18 cellular contexts compared by ENCODE assay signal in the genomic region with DNA sequence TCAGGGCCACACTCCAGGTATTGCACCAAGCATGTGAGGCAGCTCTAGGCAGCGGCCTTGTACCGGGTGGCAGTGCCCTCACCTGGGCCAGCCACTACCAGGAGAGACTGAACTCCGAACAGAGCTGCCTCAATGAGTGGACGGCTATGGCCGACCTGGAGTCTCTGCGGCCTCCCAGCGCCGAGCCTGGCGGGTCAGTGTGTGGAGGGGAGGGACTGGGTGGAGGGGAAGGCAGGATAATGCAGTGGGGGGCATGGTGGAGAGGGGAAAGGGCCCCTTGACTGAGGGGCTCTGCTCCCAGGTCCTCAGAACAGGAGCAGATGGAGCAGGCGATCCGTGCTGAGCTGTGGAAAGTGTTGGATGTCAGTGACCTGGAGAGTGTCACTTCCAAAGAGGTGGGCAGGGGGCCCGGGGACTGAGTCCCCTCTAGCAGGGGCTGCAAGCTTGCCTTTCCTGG. TPM values are rescaled to one million over a fixed set of nuclear protein-coding genes. Genes with fewer than 3 reads are reported as not detected.
DNase-seq lines count a peak whose midpoint lies in the region; ATAC-seq and TF ChIP-seq lines count a peak whose summit lies in the region.
"Had no signal": no experiment of that assay in that cellular context is flagged by ENCODE, and none has a peak within 500 bp of the region (broad histone marks: within the 10 kb centered on the region; RNA-seq: fewer than 3 reads in every experiment).

No MANE protein-coding gene starts in this region.

- H3K9me3 ChIP-seq in neutrophil (no peaks in the 10 kb centered on the region), upper lobe of left lung (no peaks in the 10 kb centered on the region)
- H3K9me3 ChIP-seq: SJCRH30 had no signal

- H3K27ac Mint-ChIP-seq in dendritic cell treated with granulocyte-macrophage colony-stimulating factor and Interleukin-4, amounts not matched to agents 40 ng/mL and 50 ng/mL, for 4 days: peak overlapping the region; percentile 30

- H3K36me3 Mint-ChIP-seq in dendritic cell treated with granulocyte-macrophage colony-stimulating factor and Interleukin-4, amounts not matched to agents 40 ng/mL and 50 ng/mL, for 4 days (ENCODE audit: low read depth): peaks cover 79% of the 10 kb centered on the region

- H3K4me3 Mint-ChIP-seq in dendritic cell treated with granulocyte-macrophage colony-stimulating factor and Interleukin-4, amounts not matched to agents 40 ng/mL and 50 ng/mL, for 4 days: no peak overlapping the region

- H3K4me1 ChIP-seq in neutrophil (ENCODE audit: control insufficient read depth in 1 of 2, insufficient read depth in 1 of 2, low read depth in 1 of 2, low read length in 1 of 2): peaks cover 43 to 46% of the 10 kb centered on the region in 2 experiments
- H3K4me1 ChIP-seq in upper lobe of left lung: peaks cover 15 to 26% (median 21%) of the 10 kb centered on the region in 4 donors

- peak; percentile 53 for DNase-seq in activated effector memory CD4-positive, alpha-beta T cell treated with anti-CD3 and anti-CD28 coated beads, Interleukin-2, amount 50 U/mL, for 16 hours
- DNase-seq in activated effector memory CD4-positive, alpha-beta T cell treated with Interleukin-2 at 50 U/mL for 16 hours: no peak
- DNase-seq in upper lobe of left lung: peak; percentile 18 to 71
- no peak for DNase-seq in NOMO-1 treated with dmso at 0.1 percent for 144 hours (lab: John Stamatoyannopoulos, UW; ENCODE audit: unreplicated experiment)
- no peak for DNase-seq in HuH-7 (ENCODE audit: low spot score)
- DNase-seq: C1 segment of cervical spinal cord; DMS79 treated with DMSO at 0.1 percent for 48 hours; MM.1S; NCI-H1092 treated with DMSO at 0.1 percent for 48 hours; NCI-H1694 treated with DMSO at 0.1 percent for 48 hours; NCI-H345; NK-92 treated with Interleukin-12 subunit alpha and Interleukin-12 subunit beta, amount 100 ng/mL, for 24 hours; OCI-M1; SJCRH30 had no signal

- peaks cover 60% of the 10 kb centered on the region for H3K36me3 ChIP-seq in neutrophil
- peaks cover 14 to 49% (median 32%) of the 10 kb centered on the region in 4 donors for H3K36me3 ChIP-seq in upper lobe of left lung
- H3K36me3 ChIP-seq: SJCRH30 had no signal

- 90 to 94% methylated on average over 10 to 12 of the region's 12 CpGs for WGBS in upper lobe of left lung, 2 donors

- no peak for TF ChIP-seq POLR2A in upper lobe of left lung (IDR thresholded peaks at IDR 0.05)

- TF ChIP-seq CTCF in neutrophil (IDR thresholded peaks at IDR 0.05) (no peak), upper lobe of left lung (IDR thresholded peaks at IDR 0.05) (no peak)

- H3K27ac ChIP-seq in neutrophil (peak overlapping the region; percentile 35), upper lobe of left lung (no peak overlapping the region)
- H3K27ac ChIP-seq: SJCRH30 had no signal

- peaks cover 41% of the 10 kb centered on the region for H3K4me1 Mint-ChIP-seq in dendritic cell treated with granulocyte-macrophage colony-stimulating factor and Interleukin-4, amounts not matched to agents 40 ng/mL and 50 ng/mL, for 4 days (ENCODE audit: low read depth)

- H3K27me3 ChIP-seq in neutrophil: no peaks in the 10 kb centered on the region
- no peaks in the 10 kb centered on the region for H3K27me3 ChIP-seq in upper lobe of left lung
- H3K27me3 ChIP-seq: SJCRH30 had no signal

- ATAC-seq in upper lobe of left lung (ENCODE audit: low FRiP score in 2 of 2): no peak
- no peak for ATAC-seq in HG02588 (IDR thresholded peaks at IDR 0.05; ENCODE audit: unreplicated experiment)
- ATAC-seq: HepG2 had no signal

- no peak for TF ChIP-seq EP300 in upper lobe of left lung (IDR thresholded peaks at IDR 0.05)

- intact Hi-C loops in dendritic cell treated with granulocyte-macrophage colony-stimulating factor and Interleukin-4, amounts not matched to agents 40 ng/mL and 50 ng/mL, for 4 days (cut with micrococcal nuclease): no loop called here

- no peaks in the 10 kb centered on the region for H3K27me3 Mint-ChIP-seq in dendritic cell treated with granulocyte-macrophage colony-stimulating factor and Interleukin-4, amounts not matched to agents 40 ng/mL and 50 ng/mL, for 4 days

- H3K4me3 ChIP-seq in neutrophil (ENCODE audit: low read depth in 1 of 2, low read length in 1 of 2) (no peak overlapping the region), upper lobe of left lung (no peak overlapping the region)
- H3K4me3 ChIP-seq: SJCRH30 had no signal

- H3K9me3 Mint-ChIP-seq in dendritic cell treated with granulocyte-macrophage colony-stimulating factor and Interleukin-4, amounts not matched to agents 40 ng/mL and 50 ng/mL, for 4 days: no peaks in the 10 kb centered on the region

RNA-seq across cellular contexts. Expression of a gene that starts 4.2 kb away (rescaled TPM):
- total RNA-seq in upper lobe of left lung: 10 to 100 TPM; 35.9 to 99.2 (median 53.8) TPM

RNA-seq across cellular contexts. Expression of a gene that starts 18.5 kb away (rescaled TPM):
- total RNA-seq in upper lobe of left lung: 100 to 1,000 TPM in 2 of 6 donors, 10 to 100 TPM in 4; 47.4 to 221 (median 78.3) TPM

RNA-seq across cellular contexts. Expression of a gene that starts 41.3 kb away (rescaled TPM):
- 100 to 1,000 TPM in 4 of 6 donors, 10 to 100 TPM in 2; 76.9 to 232 (median 117) TPM for total RNA-seq in upper lobe of left lung

RNA-seq across cellular contexts. Expression of a gene that starts 45.8 kb away (rescaled TPM):
- total RNA-seq in upper lobe of left lung: 100 to 1,000 TPM in 4 of 6 donors, 10 to 100 TPM in 2; 55.5 to 173 (median 106) TPM

Comparison
In these comparisons a context has a peak if more than half of its experiments do, and no peak if none do; other contexts are left out.
1. DNase-seq: peak in activated effector memory CD4-positive, alpha-beta T cell treated with anti-CD3 and anti-CD28 coated beads, Interleukin-2, amount 50 U/mL, for 16 hours (single experiment) and upper lobe of left lung (2 of 2); none in activated effector memory CD4-positive, alpha-beta T cell treated with Interleukin-2 at 50 U/mL for 16 hours (single experiment), NOMO-1 treated with dmso at 0.1 percent for 144 hours (single experiment) and HuH-7 (single experiment).